In the genomic region with DNA sequence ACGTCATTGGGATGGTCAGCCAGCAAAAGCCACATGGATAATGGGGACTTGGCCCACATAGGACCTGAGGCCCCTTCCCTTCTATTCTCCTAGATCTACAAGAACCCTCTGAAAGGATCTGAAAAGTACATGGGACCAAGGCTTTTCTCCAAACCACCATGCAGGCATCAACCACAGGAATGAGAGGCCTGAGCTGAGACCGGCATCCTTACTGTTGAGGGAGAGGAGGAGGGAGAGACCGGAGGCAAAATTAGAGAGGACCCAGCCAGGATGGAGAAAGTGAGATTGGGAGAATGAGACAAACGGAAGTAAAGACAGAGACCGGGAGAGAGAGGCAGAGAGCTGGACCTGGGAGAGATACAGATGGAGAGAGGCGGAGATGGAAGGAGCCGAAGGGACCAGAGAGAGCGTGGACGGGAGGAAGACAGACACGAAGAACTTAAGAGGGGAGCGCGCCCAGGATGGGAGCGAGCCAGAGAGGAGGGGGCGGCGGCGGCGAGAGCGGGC, we compare ENCODE assay signal across 1 cellular context.
A peak's percentile ranks its signal among the peaks of the same experiment; 100 is the strongest.
TF ChIP-seq lines count a peak whose summit lies in the region.

No MANE protein-coding gene starts in this region.

TF ChIP-seq in H1, 55 proteins besides CTCF, POLR2A, EP300 and RAD21:
- TF ChIP-seq RXRA (IDR thresholded peaks at IDR 0.05; ENCODE audit: insufficient read depth, low read depth, low read length), result no peak
- peak; percentile 22 for TF ChIP-seq EZH2 (IDR thresholded peaks at IDR 0.05; ENCODE audit: low read depth, low read length, severe bottlenecking)
